Comparison of ENCODE assay signal across 8 cellular contexts in genomic region chr7:105012503-105013282, GRCh38. TPM values are rescaled to one million over a fixed set of nuclear protein-coding genes. Genes with fewer than 3 reads are reported as not detected.
DNase-seq lines count a peak whose midpoint lies in the region; ATAC-seq and TF ChIP-seq lines count a peak whose summit lies in the region.

No MANE protein-coding gene starts in this region.

- POLR2A ChIA-PET in WTC11 (lab: Charles Lee): interaction anchor here (1.0 to 3.1 kb wide), 8 partner anchors 15 to 569 kb away, joined by 3 to 29 read pairs (median 4); partner anchors contain the start of gene EFCAB10

- 1% methylated on average over 59 of the region's 59 CpGs for WGBS in smooth muscle cell (ENCODE audit: low lambda C conversion rate)

- peak overlapping the region; percentile 97 for H3K4me2 ChIP-seq in smooth muscle cell

- H3K36me3 Mint-ChIP-seq in WTC11: peaks cover 28% of the 10 kb centered on the region

- CTCF ChIA-PET in WTC11 (lab: Charles Lee): interaction anchor here (0.6 to 2.6 kb wide), 4 partner anchors 26 to 31 kb away, joined by 3 to 12 read pairs (median 6); no protein-coding TSS in a partner anchor

- DNase-seq in AG08395 (ENCODE audit: low spot score) (peak; percentile 99), NCI-H2227 (lab: John Stamatoyannopoulos, UW; ENCODE audit: unreplicated experiment) (peak; percentile 98), WTC11 (ENCODE audit: low spot score) (peak; percentile 97), cardiac fibroblast (ENCODE audit: low read depth in 2 of 2) (peak; percentile 99), iPS-NIHi7 (ENCODE audit: extremely low spot score) (peak; percentile 99), smooth muscle cell (lab: John Stamatoyannopoulos, UW; ENCODE audit: unreplicated experiment) (peak; percentile 95)

- H3K27ac ChIP-seq in smooth muscle cell (ENCODE audit: low read depth): peak overlapping the region; percentile 100

- ATAC-seq in GM18909 (IDR thresholded peaks at IDR 0.05; ENCODE audit: poor library complexity, unreplicated experiment): peak; percentile 76
- peak; percentile 71 for ATAC-seq in HG03159 (IDR thresholded peaks at IDR 0.05; ENCODE audit: unreplicated experiment)
- ATAC-seq in WTC11: peak; percentile 80

- H3K4me1 Mint-ChIP-seq in WTC11: peaks cover 42% of the 10 kb centered on the region

- H3K27ac Mint-ChIP-seq in WTC11: peak overlapping the region; percentile 100

- H3K4me3 ChIP-seq in cardiac fibroblast (replicated peaks in 1 of 2; ENCODE audit: low read depth in 2 of 2, low read length in 2 of 2) (peak overlapping the region; percentile 99 to 100), smooth muscle cell (peak overlapping the region; percentile 98)

- H3K9me3 Mint-ChIP-seq in WTC11: no peaks in the 10 kb centered on the region

- no peaks in the 10 kb centered on the region for H3K27me3 ChIP-seq in smooth muscle cell (ENCODE audit: low read depth)

- H3K4me3 Mint-ChIP-seq in WTC11: peak overlapping the region; percentile 99

- H3K27me3 Mint-ChIP-seq in WTC11 (ENCODE audit: low read depth): no peaks in the 10 kb centered on the region

- peak overlapping the region; percentile 100 for H3K9ac ChIP-seq in smooth muscle cell (ENCODE audit: low read depth)

- H4K20me1 ChIP-seq in smooth muscle cell (ENCODE audit: low read depth): peaks cover 24% of the 10 kb centered on the region

- no peak for TF ChIP-seq CTCF in WTC11 (IDR thresholded peaks at IDR 0.05)
- no peak for TF ChIP-seq CTCF in cardiac fibroblast (IDR thresholded peaks at IDR 0.05; ENCODE audit: low read depth, low read length)
- no peak for TF ChIP-seq CTCF in smooth muscle cell (IDR thresholded peaks at IDR 0.05; ENCODE audit: borderline replicate concordance, insufficient read depth, poor library complexity, severe bottlenecking)

- no peaks in the 10 kb centered on the region for H3K9me3 ChIP-seq in smooth muscle cell (replicated peaks; ENCODE audit: low read depth)

- peaks cover 25% of the 10 kb centered on the region for H3F3A ChIP-seq in smooth muscle cell (ENCODE audit: low read depth)

- H3K79me2 ChIP-seq in smooth muscle cell (ENCODE audit: low read depth): peaks cover 37% of the 10 kb centered on the region

- no peak overlapping the region for H2AFZ ChIP-seq in smooth muscle cell (ENCODE audit: low read depth)

- H3K4me1 ChIP-seq in smooth muscle cell (ENCODE audit: low read depth): peaks cover 31% of the 10 kb centered on the region

- no peaks in the 10 kb centered on the region for H3K36me3 ChIP-seq in smooth muscle cell (ENCODE audit: low read depth)

TF ChIP-seq in WTC11, 78 proteins besides CTCF, POLR2A, EP300 and RAD21 (continues in another document):
- TF ChIP-seq E2F5 (CRISPR knock-in tag; IDR thresholded peaks at IDR 0.05): peak; percentile 73
- no peak for TF ChIP-seq ZNF317 (CRISPR knock-in tag; IDR thresholded peaks at IDR 0.05; ENCODE audit: borderline replicate concordance, low read depth)
- no peak for TF ChIP-seq NR2C2 (CRISPR knock-in tag; IDR thresholded peaks at IDR 0.05)
- 0 out of 2 replicates have a peak, but pooled peaks have one; percentile 77 for TF ChIP-seq PREB (CRISPR knock-in tag; IDR thresholded peaks at IDR 0.05; ENCODE audit: borderline replicate concordance)
- TF ChIP-seq GTF2I (CRISPR knock-in tag; conservative IDR thresholded peaks at IDR 0.05): peak; percentile 58; the same call in 1 of the 2 replicates
- TF ChIP-seq AR (CRISPR knock-in tag; IDR thresholded peaks at IDR 0.05): peak; percentile 72
- no peak for TF ChIP-seq ZNF121 (CRISPR knock-in tag; IDR thresholded peaks at IDR 0.05)
- peak; percentile 83; the same call in 1 of the 2 replicates for TF ChIP-seq EMX1 (CRISPR knock-in tag; IDR thresholded peaks at IDR 0.05)
- TF ChIP-seq USF1 (CRISPR knock-in tag; IDR thresholded peaks at IDR 0.05): peak; percentile 93
- no peak for TF ChIP-seq CDX4 (CRISPR knock-in tag; IDR thresholded peaks at IDR 0.05; ENCODE audit: borderline replicate concordance)
- peak; percentile 3; the same call in 1 of the 2 replicates for TF ChIP-seq RORB (CRISPR knock-in tag; IDR thresholded peaks at IDR 0.05)
- peak; percentile 94 for TF ChIP-seq SMAD3 (CRISPR knock-in tag; IDR thresholded peaks at IDR 0.05; ENCODE audit: borderline replicate concordance)
- peak; percentile 77 for TF ChIP-seq SP1 (CRISPR knock-in tag; conservative IDR thresholded peaks at IDR 0.05)
- no peak; the same call in none of the 2 replicates for TF ChIP-seq ZBTB43 (CRISPR knock-in tag; IDR thresholded peaks at IDR 0.05)
- peak; percentile 89 for TF ChIP-seq MAX (CRISPR knock-in tag; IDR thresholded peaks at IDR 0.05)

RNA-seq across cellular contexts. Expression of gene KMT2E, which starts 1.3 kb away (rescaled TPM):
- total RNA-seq in WTC11 (2021) (51.4 to 52.3 TPM (median 51.8 TPM) in 3 replicates), smooth muscle cell (64.4 and 77.3 TPM in 2 replicates)
- polyA plus RNA-seq in smooth muscle cell: 88.1 and 106 TPM in 2 replicates

Comparison
In these comparisons a context has a peak if more than half of its experiments do, and no peak if none do; other contexts are left out.
1. Peak in every context shown above with its lines: DNase-seq, ATAC-seq, H3K4me3 ChIP-seq and H3K27ac ChIP-seq.